8 cellular contexts compared by ENCODE assay signal in the genomic region with DNA sequence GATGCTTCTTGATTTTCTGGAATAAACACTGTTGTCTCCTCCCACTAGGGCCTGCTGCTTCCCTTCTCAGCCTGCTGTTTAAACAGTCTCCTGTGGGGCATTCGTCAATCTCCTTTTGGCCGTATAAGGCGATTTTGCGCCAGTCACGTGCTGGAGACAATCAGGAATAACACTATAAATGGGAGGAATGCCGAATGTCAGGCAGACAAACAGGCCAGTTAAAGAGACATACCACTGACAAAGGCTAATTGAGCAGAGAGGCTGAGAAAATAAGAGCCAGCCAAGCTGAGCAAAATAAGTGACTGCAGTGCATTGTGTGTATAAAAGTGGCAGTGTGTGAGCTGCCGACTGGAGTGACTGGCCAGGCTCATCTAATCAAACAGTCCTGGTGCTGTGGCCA. TPM values are rescaled to one million over a fixed set of nuclear protein-coding genes. Genes with fewer than 3 reads are reported as not detected.
DNase-seq lines count a peak whose midpoint lies in the region; ATAC-seq, FAIRE-seq and TF ChIP-seq lines count a peak whose summit lies in the region.

No MANE protein-coding gene starts in this region.

- H3K4me3 Mint-ChIP-seq in astrocyte (ENCODE audit: unreplicated experiment), result peak overlapping the region; percentile 66

- no peak for ATAC-seq in HG03520 (IDR thresholded peaks at IDR 0.05; ENCODE audit: unreplicated experiment)

- no peaks in the 10 kb centered on the region for H3K79me2 ChIP-seq in astrocyte (ENCODE audit: insufficient read depth, low read length)

- H3K36me3 Mint-ChIP-seq in astrocyte (ENCODE audit: low read depth, unreplicated experiment), result peaks cover 3% of the 10 kb centered on the region

- H3K9me3 Mint-ChIP-seq in astrocyte (ENCODE audit: unreplicated experiment), result no peaks in the 10 kb centered on the region

- peak overlapping the region; percentile 48 for H3K27ac ChIP-seq in astrocyte (ENCODE audit: low read depth, low read length)

- H3K9me3 ChIP-seq in astrocyte (ENCODE audit: insufficient read depth, low read depth, low read length), result no peaks in the 10 kb centered on the region

- peak overlapping the region; percentile 96 for H3K27ac Mint-ChIP-seq in astrocyte (ENCODE audit: unreplicated experiment)

- no peaks in the 10 kb centered on the region for H3K27me3 Mint-ChIP-seq in astrocyte (ENCODE audit: low read depth, unreplicated experiment)

- H4K20me1 ChIP-seq in astrocyte (ENCODE audit: insufficient read depth, low read length), result no peaks in the 10 kb centered on the region

- no peaks in the 10 kb centered on the region for H3K27me3 ChIP-seq in astrocyte (ENCODE audit: insufficient read depth, low read length)

- peak overlapping the region; percentile 20 for H3K9ac ChIP-seq in astrocyte (ENCODE audit: low read length)

- peaks cover 28% of the 10 kb centered on the region for H3K4me1 ChIP-seq in astrocyte (ENCODE audit: insufficient read depth, low read length)

- DNase-seq in Ammon's horn (ENCODE audit: low spot score), result peak; percentile 94
- DNase-seq in NCI-H1092 treated with DMSO at 0.1 percent for 48 hours (lab: John Stamatoyannopoulos, UW), result peak; percentile 83
- DNase-seq in astrocyte (ENCODE audit: low read depth), result peak; percentile 56
- DNase-seq in iPS-NIHi11 (ENCODE audit: low spot score), result peak; percentile 74
- peak; percentile 74 for DNase-seq in retinal pigment epithelial cell (ENCODE audit: low read depth)
- no peak for DNase-seq in CD1c-positive myeloid dendritic cell (ENCODE audit: extremely low spot score)
- no peak for DNase-seq in HT-29 (ENCODE audit: low spot score)

- TF ChIP-seq CTCF in astrocyte (IDR thresholded peaks at IDR 0.05; ENCODE audit: insufficient read depth, low read depth, low read length) (no peak), retinal pigment epithelial cell (conservative IDR thresholded peaks at IDR 0.05; ENCODE audit: low read depth, low read length) (peak; percentile 13)

- H3K36me3 ChIP-seq in astrocyte (ENCODE audit: insufficient read depth, low read length), result peaks cover 2% of the 10 kb centered on the region

- H3K4me3 ChIP-seq in astrocyte (ENCODE audit: insufficient read depth, low read depth, low read length) (no peak overlapping the region), retinal pigment epithelial cell (ENCODE audit: low read length) (no peak overlapping the region)

- FAIRE-seq in astrocyte (lab: Jason Lieb, UNC), result no peak

- peak overlapping the region; percentile 54 for H3K4me2 ChIP-seq in astrocyte (ENCODE audit: low read length)

- peak overlapping the region; percentile 14 for H2AFZ ChIP-seq in astrocyte (ENCODE audit: low read depth, low read length)

- H3K4me1 Mint-ChIP-seq in astrocyte (ENCODE audit: low read depth, unreplicated experiment), result peaks cover 23% of the 10 kb centered on the region

RNA-seq across cellular contexts. Expression of a gene that starts 23.3 kb away (rescaled TPM):
- total RNA-seq in astrocyte, result 10.9 and 11.6 TPM in 2 replicates
- 4.1 and 6.1 TPM in 2 replicates for total RNA-seq in HT-29 (2014; rRNA removed; shearing (Covaris generic))

RNA-seq across cellular contexts. Expression of a gene that starts 23.4 kb away (rescaled TPM):
- total RNA-seq in astrocyte, result 5.2 and 6.0 TPM in 2 replicates
- 13.2 and 17.1 TPM in 2 replicates for total RNA-seq in HT-29 (2014; rRNA removed; shearing (Covaris generic))

Comparison
In these comparisons a context has a peak if more than half of its experiments do, and no peak if none do; other contexts are left out.
1. DNase-seq: peak in Ammon's horn (single experiment), NCI-H1092 treated with DMSO at 0.1 percent for 48 hours (single experiment), astrocyte (single experiment), iPS-NIHi11 (single experiment) and retinal pigment epithelial cell (single experiment); none in CD1c-positive myeloid dendritic cell (single experiment) and HT-29 (single experiment).